In genomic region chr1:33055210-33055991, GRCh38 we compare ENCODE assay signal across 8 cellular contexts. TPM values are rescaled to one million over a fixed set of nuclear protein-coding genes. Genes with fewer than 3 reads are reported as not detected.
DNase-seq lines count a peak whose midpoint lies in the region; ATAC-seq and TF ChIP-seq lines count a peak whose summit lies in the region.

No MANE protein-coding gene starts in this region.

- in situ Hi-C loops in astrocyte of the cerebellum (cut with HindIII; ENCODE audit: low sequenced_read_pairs): no loop called here

- peak; percentile 25 for DNase-seq in DND-41
- DNase-seq in Kasumi-1 (lab: John Stamatoyannopoulos, UW): peak; percentile 33 to 35
- peak; percentile 90 for DNase-seq in RPMI8226
- peak; percentile 67 for DNase-seq in astrocyte of the cerebellum (ENCODE audit: low read depth)
- peak; percentile 87 for DNase-seq in right atrium auricular region (ENCODE audit: low spot score)
- DNase-seq in psoas muscle: peak; percentile 79 to 88

- H3K4me1 ChIP-seq in DND-41 (ENCODE audit: insufficient read depth, low read length): peaks cover 5% of the 10 kb centered on the region; the same call in 1 of the 2 replicates
- H3K4me1 ChIP-seq in right atrium auricular region: peaks cover 0 to 19% of the 10 kb centered on the region in 2 donors
- H3K4me1 ChIP-seq in psoas muscle: no peaks in the 10 kb centered on the region

- H3K79me2 ChIP-seq in DND-41 (ENCODE audit: insufficient read depth, low read length): no peaks in the 10 kb centered on the region

- H3K27ac ChIP-seq in DND-41 (ENCODE audit: low read length): no peak overlapping the region
- peak overlapping the region; percentile 56 to 66 for H3K27ac ChIP-seq in right atrium auricular region
- H3K27ac ChIP-seq in psoas muscle: peak overlapping the region; percentile 59

- WGBS in psoas muscle, 3 donors: 16 to 22% (median 18%) methylated on average over 11 of the region's 11 CpGs

- H2AFZ ChIP-seq in DND-41 (ENCODE audit: low read depth, low read length): no peak overlapping the region

- peak; percentile 45; the same call in 2 of the 3 replicates for ATAC-seq in DND-41 (ENCODE audit: insufficient read depth, low read depth)
- ATAC-seq in psoas muscle: peak; percentile 90 to 92 (median 91)
- ATAC-seq in GM18498 (IDR thresholded peaks at IDR 0.05; ENCODE audit: unreplicated experiment): no peak
- no peak for ATAC-seq in GM21360 (IDR thresholded peaks at IDR 0.05; ENCODE audit: unreplicated experiment)

- no peaks in the 10 kb centered on the region for H3K36me3 ChIP-seq in DND-41 (ENCODE audit: insufficient read depth, low read length)
- H3K36me3 ChIP-seq in right atrium auricular region: no peaks in the 10 kb centered on the region
- H3K36me3 ChIP-seq in psoas muscle (ENCODE audit: insufficient read depth in 1 of 2, low read depth in 1 of 2): no peaks in the 10 kb centered on the region

- TF ChIP-seq CTCF in DND-41 (IDR thresholded peaks at IDR 0.05; ENCODE audit: borderline replicate concordance, extremely low read depth, low read length, poor library complexity, severe bottlenecking) (peak; percentile 59), astrocyte of the cerebellum (IDR thresholded peaks at IDR 0.05; ENCODE audit: low read depth, low read length, missing control alignments) (peak; percentile 83), right atrium auricular region (IDR thresholded peaks at IDR 0.05) (peak; percentile 67 to 82), psoas muscle (IDR thresholded peaks at IDR 0.05) (peak; percentile 75)

- no peak overlapping the region for H3K4me2 ChIP-seq in DND-41 (ENCODE audit: insufficient read depth, low read length)

- no peaks in the 10 kb centered on the region for H4K20me1 ChIP-seq in DND-41 (ENCODE audit: insufficient read depth, low read length)

- intact Hi-C loops in psoas muscle (cut with DNase I): loop anchor here (2.0 to 5.0 kb wide), 3 partner anchors 108 to 123 kb away; no protein-coding TSS in a partner anchor

- H3K9ac ChIP-seq in DND-41 (ENCODE audit: low read depth, low read length): no peak overlapping the region

- H3K27me3 ChIP-seq in DND-41 (ENCODE audit: insufficient read depth, low read length, poor library complexity): no peaks in the 10 kb centered on the region
- H3K27me3 ChIP-seq in right atrium auricular region: no peaks in the 10 kb centered on the region
- no peaks in the 10 kb centered on the region for H3K27me3 ChIP-seq in psoas muscle (ENCODE audit: insufficient read depth in 3 of 3, low read length in 2 of 3)

- H3K9me3 ChIP-seq in DND-41 (ENCODE audit: insufficient read depth, low read length, severe bottlenecking): no peaks in the 10 kb centered on the region
- H3K9me3 ChIP-seq in right atrium auricular region: no peaks in the 10 kb centered on the region
- no peaks in the 10 kb centered on the region for H3K9me3 ChIP-seq in psoas muscle

- H3K4me3 ChIP-seq in DND-41 (ENCODE audit: low read depth in 1 of 2, low read length in 2 of 2) (no peak overlapping the region), astrocyte of the cerebellum (ENCODE audit: low read depth, low read length) (no peak overlapping the region), right atrium auricular region (no peak overlapping the region), psoas muscle (no peak overlapping the region)

RNA-seq across cellular contexts. Expression of gene AK2, which starts 18.7 kb away (rescaled TPM):
- total RNA-seq in right atrium auricular region (100 to 1,000 TPM; 120 to 162 TPM), psoas muscle (100 to 1,000 TPM; 108 to 206 (median 130) TPM)
- polyA plus RNA-seq in psoas muscle: 100 to 1,000 TPM; 152 to 270 (median 169) TPM

RNA-seq across cellular contexts. Expression of gene AZIN2, which starts 25.6 kb away (rescaled TPM):
- 1 to 10 TPM; 1.9 to 3.3 TPM for total RNA-seq in right atrium auricular region
- total RNA-seq in psoas muscle: 1 to 10 TPM in 2 of 4 donors, under 1 TPM in 2; 0.17 to 3.5 (median 1.1) TPM
- polyA plus RNA-seq in psoas muscle: 1 to 10 TPM in 1 of 3 donors, under 1 TPM in 2; 0.25 to 1.7 (median 0.61) TPM

Comparison
In these comparisons a context has a peak if more than half of its experiments do, and no peak if none do; other contexts are left out.
1. ATAC-seq: peak in DND-41 (single experiment) and psoas muscle (4 of 4); none in GM18498 (single experiment) and GM21360 (single experiment).
2. DNase-seq: peak in every context shown above with its lines; median percentile 90 in RPMI8226; 87 in right atrium auricular region; 84 in psoas muscle; 67 in astrocyte of the cerebellum; 34 in Kasumi-1; 25 in DND-41.
3. Peak in every context shown above with its lines, with median percentiles within 50 percentile points of each other: CTCF ChIP-seq.